ENCODE assay signal across 1 cellular context in genomic region chr1:192766009-192766625, GRCh38.
TF ChIP-seq lines count a peak whose summit lies in the region.

No MANE protein-coding gene starts in this region.

TF ChIP-seq in WTC11, 78 proteins besides CTCF, POLR2A, EP300 and RAD21 (continued from another document):
- TF ChIP-seq ZNF512 (CRISPR knock-in tag; IDR thresholded peaks at IDR 0.05; ENCODE audit: borderline replicate concordance) (no peak), NR1H2 (CRISPR knock-in tag; IDR thresholded peaks at IDR 0.05) (no peak), ZNF423 (CRISPR knock-in tag; IDR thresholded peaks at IDR 0.05) (no peak), ZBTB21 (CRISPR knock-in tag; IDR thresholded peaks at IDR 0.05; ENCODE audit: borderline replicate concordance) (no peak), IRF1 (CRISPR knock-in tag; IDR thresholded peaks at IDR 0.05) (no peak), ATF2 (CRISPR knock-in tag; IDR thresholded peaks at IDR 0.05; ENCODE audit: borderline replicate concordance, low read depth) (no peak)
- TF ChIP-seq, protein P1, sequence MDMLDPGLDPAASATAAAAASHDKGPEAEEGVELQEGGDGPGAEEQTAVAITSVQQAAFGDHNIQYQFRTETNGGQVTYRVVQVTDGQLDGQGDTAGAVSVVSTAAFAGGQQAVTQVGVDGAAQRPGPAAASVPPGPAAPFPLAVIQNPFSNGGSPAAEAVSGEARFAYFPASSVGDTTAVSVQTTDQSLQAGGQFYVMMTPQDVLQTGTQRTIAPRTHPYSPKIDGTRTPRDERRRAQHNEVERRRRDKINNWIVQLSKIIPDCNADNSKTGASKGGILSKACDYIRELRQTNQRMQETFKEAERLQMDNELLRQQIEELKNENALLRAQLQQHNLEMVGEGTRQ (CRISPR knock-in tag; IDR thresholded peaks at IDR 0.05) = no peak
- TF ChIP-seq, protein P2, sequence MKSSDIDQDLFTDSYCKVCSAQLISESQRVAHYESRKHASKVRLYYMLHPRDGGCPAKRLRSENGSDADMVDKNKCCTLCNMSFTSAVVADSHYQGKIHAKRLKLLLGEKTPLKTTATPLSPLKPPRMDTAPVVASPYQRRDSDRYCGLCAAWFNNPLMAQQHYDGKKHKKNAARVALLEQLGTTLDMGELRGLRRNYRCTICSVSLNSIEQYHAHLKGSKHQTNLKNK (CRISPR knock-in tag; IDR thresholded peaks at IDR 0.05) = no peak
